ENCODE assay signal across 1 cellular context in the genomic region with DNA sequence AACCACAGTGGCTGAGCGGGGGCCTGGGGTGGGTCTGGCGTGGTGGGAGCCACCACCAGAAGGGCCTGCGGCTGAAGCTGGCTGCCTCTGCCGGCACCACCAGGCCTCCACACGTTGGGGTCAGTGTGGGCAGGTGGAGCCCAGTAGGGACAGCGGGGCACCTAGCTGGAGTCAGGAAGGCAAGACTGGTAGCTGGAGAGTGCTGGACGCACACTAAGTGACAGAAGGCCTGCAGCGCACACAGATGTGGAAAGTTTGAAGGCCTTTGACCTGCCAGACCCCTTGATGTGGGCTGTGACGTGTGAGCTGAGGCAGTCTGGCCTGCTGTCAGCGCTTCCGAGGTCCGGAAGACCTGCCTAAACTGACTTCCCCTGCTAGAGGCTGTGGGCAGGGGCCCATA.
TF ChIP-seq lines count a peak whose summit lies in the region.

No MANE protein-coding gene starts in this region.

TF ChIP-seq in IMR-90, 13 proteins besides CTCF, POLR2A, EP300 and RAD21:
- TF ChIP-seq CEBPB (IDR thresholded peaks at IDR 0.05; ENCODE audit: low read depth, low read length): no peak
- no peak for TF ChIP-seq MAFK (IDR thresholded peaks at IDR 0.05; ENCODE audit: low read depth, low read length)
- TF ChIP-seq MAZ (IDR thresholded peaks at IDR 0.05; ENCODE audit: borderline replicate concordance, low read depth, low read length): no peak
- no peak for TF ChIP-seq MXI1 (IDR thresholded peaks at IDR 0.05; ENCODE audit: borderline replicate concordance, low read depth, low read length)
